ENCODE assay signal across 1 cellular context in the genomic region with DNA sequence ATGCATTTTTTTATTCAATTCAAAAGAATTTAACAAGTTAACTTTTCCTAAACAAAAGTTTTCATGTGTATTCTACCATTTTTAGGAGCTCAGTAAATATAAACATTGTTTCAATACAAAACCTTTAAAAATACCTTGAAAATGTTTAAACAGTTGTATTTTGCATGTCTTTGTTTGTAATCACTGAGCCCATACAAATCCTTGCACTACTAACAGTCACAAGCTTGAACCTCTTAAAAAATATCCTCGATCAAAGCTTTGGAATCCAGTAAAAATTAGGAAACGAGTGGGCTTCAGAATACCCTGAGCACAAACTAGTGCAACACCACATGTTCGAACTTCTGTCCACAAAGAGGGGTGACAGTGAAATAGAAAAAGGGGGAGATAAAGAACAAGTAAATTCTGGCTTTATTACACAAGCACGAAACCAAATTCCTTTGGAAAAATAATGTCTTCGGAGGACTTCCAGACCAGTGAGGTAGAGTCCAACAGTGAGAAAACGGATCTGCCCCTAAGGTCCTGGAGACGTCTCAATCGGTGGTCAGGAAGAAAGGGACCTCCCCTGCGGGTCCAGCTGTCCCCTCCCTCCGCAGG.
TF ChIP-seq lines count a peak whose summit lies in the region.

No MANE protein-coding gene starts in this region.

TF ChIP-seq in K562, 482 proteins besides CTCF, POLR2A, EP300 and RAD21 (continued from another document and continues in another):
- TF ChIP-seq TAF9B (IDR thresholded peaks at IDR 0.05; ENCODE audit: partially characterized antibody) (peak; percentile 65), STAG1 (CRISPR knock-in tag; IDR thresholded peaks at IDR 0.05; ENCODE audit: borderline replicate concordance) (no peak), HEY1 (CRISPR knock-in tag; IDR thresholded peaks at IDR 0.05; ENCODE audit: borderline replicate concordance) (0 out of 2 replicates have a peak, but pooled peaks have one; percentile 19), ZNF551 (CRISPR knock-in tag; IDR thresholded peaks at IDR 0.05) (0 out of 2 replicates have a peak, but pooled peaks have one; percentile 59), SRSF7 (optimal IDR thresholded peaks at IDR 0.05; ENCODE audit: low read depth, low read length) (no peak), CBFA2T3 (IDR thresholded peaks at IDR 0.05) (no peak), HDGF (IDR thresholded peaks at IDR 0.05) (0 out of 2 replicates have a peak, but pooled peaks have one; percentile 56), ARNT (IDR thresholded peaks at IDR 0.05) (peak in 1 of 2 experiments; percentile 80; a peak in 2 of 4 replicates), NRF1 (conservative IDR thresholded peaks at IDR 0.05 in 1 of 2, IDR thresholded peaks at IDR 0.05 in 1 of 2) (peak in 1 of 2 experiments; percentile 48; a peak in 2 of 4 replicates), POLR2G (IDR thresholded peaks at IDR 0.05; ENCODE audit: low read depth, low read length) (no peak), ZNF217 (CRISPR knock-in tag; IDR thresholded peaks at IDR 0.05) (no peak), MXI1 (IDR thresholded peaks at IDR 0.05; ENCODE audit: low read depth, low read length) (no peak), ZNF408 (CRISPR knock-in tag; IDR thresholded peaks at IDR 0.05; ENCODE audit: low read depth) (no peak), TRIM24 (IDR thresholded peaks at IDR 0.05) (0 out of 4 replicates have a peak, but pooled peaks of 1 of the 2 experiments have one; percentile 35), HDAC3 (IDR thresholded peaks at IDR 0.05; ENCODE audit: borderline replicate concordance, partially characterized antibody) (peak; percentile 77), ZNF354B (CRISPR knock-in tag; IDR thresholded peaks at IDR 0.05) (0 out of 2 replicates have a peak, but pooled peaks have one; percentile 4), NFATC3 (IDR thresholded peaks at IDR 0.05) (peak; percentile 83; the same call in 1 of the 2 replicates), ZBED1 (IDR thresholded peaks at IDR 0.05) (no peak), SUPT5H (IDR thresholded peaks at IDR 0.05) (peak; percentile 76; the same call in 1 of the 2 replicates)
- TF ChIP-seq, protein P1, sequence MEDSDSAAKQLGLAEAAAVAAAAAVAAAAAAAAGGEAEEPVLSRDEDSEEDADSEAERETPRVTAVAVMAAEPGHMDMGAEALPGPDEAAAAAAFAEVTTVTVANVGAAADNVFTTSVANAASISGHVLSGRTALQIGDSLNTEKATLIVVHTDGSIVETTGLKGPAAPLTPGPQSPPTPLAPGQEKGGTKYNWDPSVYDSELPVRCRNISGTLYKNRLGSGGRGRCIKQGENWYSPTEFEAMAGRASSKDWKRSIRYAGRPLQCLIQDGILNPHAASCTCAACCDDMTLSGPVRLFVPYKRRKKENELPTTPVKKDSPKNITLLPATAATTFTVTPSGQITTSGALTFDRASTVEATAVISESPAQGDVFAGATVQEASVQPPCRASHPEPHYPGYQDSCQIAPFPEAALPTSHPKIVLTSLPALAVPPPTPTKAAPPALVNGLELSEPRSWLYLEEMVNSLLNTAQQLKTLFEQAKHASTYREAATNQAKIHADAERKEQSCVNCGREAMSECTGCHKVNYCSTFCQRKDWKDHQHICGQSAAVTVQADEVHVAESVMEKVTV (CRISPR knock-in tag; IDR thresholded peaks at IDR 0.05): peak; percentile 11; the same call in 1 of the 2 replicates
- TF ChIP-seq, protein P2, sequence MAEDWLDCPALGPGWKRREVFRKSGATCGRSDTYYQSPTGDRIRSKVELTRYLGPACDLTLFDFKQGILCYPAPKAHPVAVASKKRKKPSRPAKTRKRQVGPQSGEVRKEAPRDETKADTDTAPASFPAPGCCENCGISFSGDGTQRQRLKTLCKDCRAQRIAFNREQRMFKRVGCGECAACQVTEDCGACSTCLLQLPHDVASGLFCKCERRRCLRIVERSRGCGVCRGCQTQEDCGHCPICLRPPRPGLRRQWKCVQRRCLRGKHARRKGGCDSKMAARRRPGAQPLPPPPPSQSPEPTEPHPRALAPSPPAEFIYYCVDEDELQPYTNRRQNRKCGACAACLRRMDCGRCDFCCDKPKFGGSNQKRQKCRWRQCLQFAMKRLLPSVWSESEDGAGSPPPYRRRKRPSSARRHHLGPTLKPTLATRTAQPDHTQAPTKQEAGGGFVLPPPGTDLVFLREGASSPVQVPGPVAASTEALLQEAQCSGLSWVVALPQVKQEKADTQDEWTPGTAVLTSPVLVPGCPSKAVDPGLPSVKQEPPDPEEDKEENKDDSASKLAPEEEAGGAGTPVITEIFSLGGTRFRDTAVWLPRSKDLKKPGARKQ (CRISPR knock-in tag; IDR thresholded peaks at IDR 0.05): 0 out of 2 replicates have a peak, but pooled peaks have one; percentile 75
- TF ChIP-seq, protein P3, sequence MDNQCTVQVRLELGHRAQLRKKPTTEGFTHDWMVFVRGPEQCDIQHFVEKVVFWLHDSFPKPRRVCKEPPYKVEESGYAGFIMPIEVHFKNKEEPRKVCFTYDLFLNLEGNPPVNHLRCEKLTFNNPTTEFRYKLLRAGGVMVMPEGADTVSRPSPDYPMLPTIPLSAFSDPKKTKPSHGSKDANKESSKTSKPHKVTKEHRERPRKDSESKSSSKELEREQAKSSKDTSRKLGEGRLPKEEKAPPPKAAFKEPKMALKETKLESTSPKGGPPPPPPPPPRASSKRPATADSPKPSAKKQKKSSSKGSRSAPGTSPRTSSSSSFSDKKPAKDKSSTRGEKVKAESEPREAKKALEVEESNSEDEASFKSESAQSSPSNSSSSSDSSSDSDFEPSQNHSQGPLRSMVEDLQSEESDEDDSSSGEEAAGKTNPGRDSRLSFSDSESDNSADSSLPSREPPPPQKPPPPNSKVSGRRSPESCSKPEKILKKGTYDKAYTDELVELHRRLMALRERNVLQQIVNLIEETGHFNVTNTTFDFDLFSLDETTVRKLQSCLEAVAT (IDR thresholded peaks at IDR 0.05): peak; percentile 98 to 99
- TF ChIP-seq, protein P4, sequence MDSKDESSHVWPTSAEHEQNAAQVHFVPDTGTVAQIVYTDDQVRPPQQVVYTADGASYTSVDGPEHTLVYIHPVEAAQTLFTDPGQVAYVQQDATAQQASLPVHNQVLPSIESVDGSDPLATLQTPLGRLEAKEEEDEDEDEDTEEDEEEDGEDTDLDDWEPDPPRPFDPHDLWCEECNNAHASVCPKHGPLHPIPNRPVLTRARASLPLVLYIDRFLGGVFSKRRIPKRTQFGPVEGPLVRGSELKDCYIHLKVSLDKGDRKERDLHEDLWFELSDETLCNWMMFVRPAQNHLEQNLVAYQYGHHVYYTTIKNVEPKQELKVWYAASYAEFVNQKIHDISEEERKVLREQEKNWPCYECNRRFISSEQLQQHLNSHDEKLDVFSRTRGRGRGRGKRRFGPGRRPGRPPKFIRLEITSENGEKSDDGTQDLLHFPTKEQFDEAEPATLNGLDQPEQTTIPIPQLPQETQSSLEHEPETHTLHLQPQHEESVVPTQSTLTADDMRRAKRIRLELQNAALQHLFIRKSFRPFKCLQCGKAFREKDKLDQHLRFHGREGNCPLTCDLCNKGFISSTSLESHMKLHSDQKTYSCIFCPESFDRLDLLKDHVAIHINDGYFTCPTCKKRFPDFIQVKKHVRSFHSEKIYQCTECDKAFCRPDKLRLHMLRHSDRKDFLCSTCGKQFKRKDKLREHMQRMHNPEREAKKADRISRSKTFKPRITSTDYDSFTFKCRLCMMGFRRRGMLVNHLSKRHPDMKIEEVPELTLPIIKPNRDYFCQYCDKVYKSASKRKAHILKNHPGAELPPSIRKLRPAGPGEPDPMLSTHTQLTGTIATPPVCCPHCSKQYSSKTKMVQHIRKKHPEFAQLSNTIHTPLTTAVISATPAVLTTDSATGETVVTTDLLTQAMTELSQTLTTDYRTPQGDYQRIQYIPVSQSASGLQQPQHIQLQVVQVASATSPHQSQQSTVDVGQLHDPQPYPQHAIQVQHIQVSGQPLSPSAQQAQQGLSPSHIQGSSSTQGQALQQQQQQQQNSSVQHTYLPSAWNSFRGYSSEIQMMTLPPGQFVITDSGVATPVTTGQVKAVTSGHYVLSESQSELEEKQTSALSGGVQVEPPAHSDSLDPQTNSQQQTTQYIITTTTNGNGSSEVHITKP (IDR thresholded peaks at IDR 0.05; ENCODE audit: partially characterized antibody): peak; percentile 66
- TF ChIP-seq, protein P5, sequence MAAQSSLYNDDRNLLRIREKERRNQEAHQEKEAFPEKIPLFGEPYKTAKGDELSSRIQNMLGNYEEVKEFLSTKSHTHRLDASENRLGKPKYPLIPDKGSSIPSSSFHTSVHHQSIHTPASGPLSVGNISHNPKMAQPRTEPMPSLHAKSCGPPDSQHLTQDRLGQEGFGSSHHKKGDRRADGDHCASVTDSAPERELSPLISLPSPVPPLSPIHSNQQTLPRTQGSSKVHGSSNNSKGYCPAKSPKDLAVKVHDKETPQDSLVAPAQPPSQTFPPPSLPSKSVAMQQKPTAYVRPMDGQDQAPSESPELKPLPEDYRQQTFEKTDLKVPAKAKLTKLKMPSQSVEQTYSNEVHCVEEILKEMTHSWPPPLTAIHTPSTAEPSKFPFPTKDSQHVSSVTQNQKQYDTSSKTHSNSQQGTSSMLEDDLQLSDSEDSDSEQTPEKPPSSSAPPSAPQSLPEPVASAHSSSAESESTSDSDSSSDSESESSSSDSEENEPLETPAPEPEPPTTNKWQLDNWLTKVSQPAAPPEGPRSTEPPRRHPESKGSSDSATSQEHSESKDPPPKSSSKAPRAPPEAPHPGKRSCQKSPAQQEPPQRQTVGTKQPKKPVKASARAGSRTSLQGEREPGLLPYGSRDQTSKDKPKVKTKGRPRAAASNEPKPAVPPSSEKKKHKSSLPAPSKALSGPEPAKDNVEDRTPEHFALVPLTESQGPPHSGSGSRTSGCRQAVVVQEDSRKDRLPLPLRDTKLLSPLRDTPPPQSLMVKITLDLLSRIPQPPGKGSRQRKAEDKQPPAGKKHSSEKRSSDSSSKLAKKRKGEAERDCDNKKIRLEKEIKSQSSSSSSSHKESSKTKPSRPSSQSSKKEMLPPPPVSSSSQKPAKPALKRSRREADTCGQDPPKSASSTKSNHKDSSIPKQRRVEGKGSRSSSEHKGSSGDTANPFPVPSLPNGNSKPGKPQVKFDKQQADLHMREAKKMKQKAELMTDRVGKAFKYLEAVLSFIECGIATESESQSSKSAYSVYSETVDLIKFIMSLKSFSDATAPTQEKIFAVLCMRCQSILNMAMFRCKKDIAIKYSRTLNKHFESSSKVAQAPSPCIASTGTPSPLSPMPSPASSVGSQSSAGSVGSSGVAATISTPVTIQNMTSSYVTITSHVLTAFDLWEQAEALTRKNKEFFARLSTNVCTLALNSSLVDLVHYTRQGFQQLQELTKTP (IDR thresholded peaks at IDR 0.05; ENCODE audit: low read depth in 1 of 2, partially characterized antibody in 2 of 2): peak; percentile 90 to 98
- TF ChIP-seq, protein P6, sequence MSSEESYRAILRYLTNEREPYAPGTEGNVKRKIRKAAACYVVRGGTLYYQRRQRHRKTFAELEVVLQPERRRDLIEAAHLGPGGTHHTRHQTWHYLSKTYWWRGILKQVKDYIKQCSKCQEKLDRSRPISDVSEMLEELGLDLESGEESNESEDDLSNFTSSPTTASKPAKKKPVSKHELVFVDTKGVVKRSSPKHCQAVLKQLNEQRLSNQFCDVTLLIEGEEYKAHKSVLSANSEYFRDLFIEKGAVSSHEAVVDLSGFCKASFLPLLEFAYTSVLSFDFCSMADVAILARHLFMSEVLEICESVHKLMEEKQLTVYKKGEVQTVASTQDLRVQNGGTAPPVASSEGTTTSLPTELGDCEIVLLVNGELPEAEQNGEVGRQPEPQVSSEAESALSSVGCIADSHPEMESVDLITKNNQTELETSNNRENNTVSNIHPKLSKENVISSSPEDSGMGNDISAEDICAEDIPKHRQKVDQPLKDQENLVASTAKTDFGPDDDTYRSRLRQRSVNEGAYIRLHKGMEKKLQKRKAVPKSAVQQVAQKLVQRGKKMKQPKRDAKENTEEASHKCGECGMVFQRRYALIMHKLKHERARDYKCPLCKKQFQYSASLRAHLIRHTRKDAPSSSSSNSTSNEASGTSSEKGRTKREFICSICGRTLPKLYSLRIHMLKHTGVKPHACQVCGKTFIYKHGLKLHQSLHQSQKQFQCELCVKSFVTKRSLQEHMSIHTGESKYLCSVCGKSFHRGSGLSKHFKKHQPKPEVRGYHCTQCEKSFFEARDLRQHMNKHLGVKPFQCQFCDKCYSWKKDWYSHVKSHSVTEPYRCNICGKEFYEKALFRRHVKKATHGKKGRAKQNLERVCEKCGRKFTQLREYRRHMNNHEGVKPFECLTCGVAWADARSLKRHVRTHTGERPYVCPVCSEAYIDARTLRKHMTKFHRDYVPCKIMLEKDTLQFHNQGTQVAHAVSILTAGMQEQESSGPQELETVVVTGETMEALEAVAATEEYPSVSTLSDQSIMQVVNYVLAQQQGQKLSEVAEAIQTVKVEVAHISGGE (CRISPR knock-in tag; IDR thresholded peaks at IDR 0.05): no peak
